21 cellular contexts compared by ENCODE assay signal in the genomic region with DNA sequence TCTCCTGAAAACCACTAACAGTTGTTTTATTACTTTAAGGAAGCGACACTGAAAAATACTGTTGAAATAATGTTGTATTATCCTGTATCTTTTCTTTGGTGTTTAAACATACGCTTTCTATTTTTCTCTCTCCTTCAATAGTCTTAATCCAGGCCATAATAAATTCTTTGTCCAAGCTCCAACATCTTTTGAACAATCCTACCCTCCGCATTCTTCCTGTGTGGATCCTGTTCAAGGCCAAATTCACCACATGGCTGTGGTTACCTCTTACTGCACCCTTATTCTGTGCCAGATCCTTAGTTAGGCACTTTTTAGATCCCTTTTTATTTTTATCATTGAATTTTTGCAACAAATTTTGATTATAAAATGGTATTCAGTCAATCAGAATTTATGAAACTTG.
DNase-seq lines count a peak whose midpoint lies in the region; FAIRE-seq and TF ChIP-seq lines count a peak whose summit lies in the region.
"Had no signal": no experiment of that assay in that cellular context is flagged by ENCODE, and none has a peak within 500 bp of the region (broad histone marks: within the 10 kb centered on the region; RNA-seq: fewer than 3 reads in every experiment).

No MANE protein-coding gene starts in this region.

- H3K9me3 Mint-ChIP-seq in astrocyte (ENCODE audit: unreplicated experiment) (no peaks in the 10 kb centered on the region), chondrocyte (ENCODE audit: low read depth) (no peaks in the 10 kb centered on the region)
- H3K9me3 Mint-ChIP-seq: CD4-positive, alpha-beta T cell; CD8-positive, alpha-beta T cell had no signal

- no peaks in the 10 kb centered on the region for H3K4me1 ChIP-seq in HAP-1
- H3K4me1 ChIP-seq in astrocyte (ENCODE audit: insufficient read depth, low read length): no peaks in the 10 kb centered on the region
- H3K4me1 ChIP-seq: A549, Caco-2 had no signal

- H3K36me3 Mint-ChIP-seq in astrocyte (ENCODE audit: low read depth, unreplicated experiment): no peaks in the 10 kb centered on the region
- H3K36me3 Mint-ChIP-seq in chondrocyte (ENCODE audit: low read depth): no peaks in the 10 kb centered on the region
- H3K36me3 Mint-ChIP-seq: CD8-positive, alpha-beta T cell had no signal

- no peak for FAIRE-seq in astrocyte (lab: Jason Lieb, UNC)
- FAIRE-seq: A549, D721Med, G401.6, GM12891, GM19239 had no signal

- no peaks in the 10 kb centered on the region for H4K20me1 ChIP-seq in astrocyte (ENCODE audit: insufficient read depth, low read length)
- H4K20me1 ChIP-seq: BLaER1 treated with 17β-estradiol and CSF1 and Interleukin-3, amounts not matched to agents 10 nM and 100 nM had no signal

- in situ Hi-C loops in HAP-1 (cut with MboI; ENCODE audit: low sequenced_read_pairs): no loop called here

- H3K36me3 ChIP-seq in HAP-1 (replicated peaks) (no peaks in the 10 kb centered on the region), astrocyte (ENCODE audit: insufficient read depth, low read length) (no peaks in the 10 kb centered on the region)
- H3K36me3 ChIP-seq: BLaER1 treated with 17β-estradiol and CSF1 and Interleukin-3, amounts not matched to agents 10 nM and 100 nM had no signal

- H3K79me2 ChIP-seq in astrocyte (ENCODE audit: insufficient read depth, low read length): no peaks in the 10 kb centered on the region

- no peak overlapping the region for H3K4me2 ChIP-seq in astrocyte (ENCODE audit: low read length)
- H3K4me2 ChIP-seq: A549; BLaER1 treated with 17β-estradiol and CSF1 and Interleukin-3, amounts not matched to agents 10 nM and 100 nM had no signal

- H3K4me3 Mint-ChIP-seq in astrocyte (ENCODE audit: unreplicated experiment): no peak overlapping the region
- no peak overlapping the region for H3K4me3 Mint-ChIP-seq in chondrocyte (ENCODE audit: unreplicated experiment)
- H3K4me3 Mint-ChIP-seq: B cell; CD4-positive, alpha-beta T cell; CD8-positive, alpha-beta T cell had no signal

- H3K27ac ChIP-seq in astrocyte (ENCODE audit: low read depth, low read length) (no peak overlapping the region), caudate nucleus (ENCODE audit: low read depth, low read length) (no peak overlapping the region)
- H3K27ac ChIP-seq: 22Rv1; A549; BLaER1 treated with 17β-estradiol and CSF1 and Interleukin-3, amounts not matched to agents 10 nM and 100 nM; C4-2B had no signal

- no peak overlapping the region for H3K9ac ChIP-seq in astrocyte (ENCODE audit: low read length)
- H3K9ac ChIP-seq: BLaER1 treated with 17β-estradiol and CSF1 and Interleukin-3, amounts not matched to agents 10 nM and 100 nM had no signal

- DNase-seq in HAP-1 (ENCODE audit: low spot score in 2 of 2) (peak; percentile 13 to 51), astrocyte (ENCODE audit: low read depth) (peak; percentile 40), astrocyte of the hippocampus (ENCODE audit: low read depth, low spot score) (peak; percentile 54), caudate nucleus (lab: John Stamatoyannopoulos, UW) (no peak), chondrocyte (ENCODE audit: low spot score) (no peak)
- DNase-seq: AML-193; Caco-2; Calu3; CD4-positive, alpha-beta T cell; CD8-positive, alpha-beta T cell; DMS79 treated with DMSO at 0.1 percent for 48 hours; GF-D8 had no signal

- H3K9me3 ChIP-seq in HAP-1: no peaks in the 10 kb centered on the region
- no peaks in the 10 kb centered on the region for H3K9me3 ChIP-seq in astrocyte (ENCODE audit: insufficient read depth, low read depth, low read length)
- H3K9me3 ChIP-seq: A549, Caco-2 had no signal

- H3K27me3 Mint-ChIP-seq in astrocyte (ENCODE audit: low read depth, unreplicated experiment): no peaks in the 10 kb centered on the region
- H3K27me3 Mint-ChIP-seq in chondrocyte (ENCODE audit: low read depth): no peaks in the 10 kb centered on the region
- H3K27me3 Mint-ChIP-seq: B cell; CD4-positive, alpha-beta T cell had no signal

- TF ChIP-seq CTCF in astrocyte (IDR thresholded peaks at IDR 0.05; ENCODE audit: insufficient read depth, low read depth, low read length): no peak
- TF ChIP-seq CTCF in chondrocyte (IDR thresholded peaks at IDR 0.05): no peak

- H3K27ac Mint-ChIP-seq in astrocyte (ENCODE audit: unreplicated experiment) (no peak overlapping the region), chondrocyte (ENCODE audit: unreplicated experiment) (no peak overlapping the region)
- H3K27ac Mint-ChIP-seq: B cell; CD4-positive, alpha-beta T cell; CD8-positive, alpha-beta T cell had no signal

- H3K4me1 Mint-ChIP-seq in astrocyte (ENCODE audit: low read depth, unreplicated experiment): peaks cover 3% of the 10 kb centered on the region
- H3K4me1 Mint-ChIP-seq in chondrocyte (ENCODE audit: low read depth): no peaks in the 10 kb centered on the region
- H3K4me1 Mint-ChIP-seq: B cell had no signal

- H3K27me3 ChIP-seq in HAP-1 (ENCODE audit: low read depth): no peaks in the 10 kb centered on the region
- no peaks in the 10 kb centered on the region for H3K27me3 ChIP-seq in astrocyte (ENCODE audit: insufficient read depth, low read length)
- H3K27me3 ChIP-seq: BLaER1 treated with 17β-estradiol and CSF1 and Interleukin-3, amounts not matched to agents 10 nM and 100 nM had no signal

- H2AFZ ChIP-seq in astrocyte (ENCODE audit: low read depth, low read length): no peak overlapping the region

- H3K4me3 ChIP-seq in HAP-1: no peak overlapping the region
- H3K4me3 ChIP-seq in astrocyte (ENCODE audit: insufficient read depth, low read depth, low read length): no peak overlapping the region
- H3K4me3 ChIP-seq: A549; BLaER1 treated with 17β-estradiol and CSF1 and Interleukin-3, amounts not matched to agents 10 nM and 100 nM had no signal

Comparison
In these comparisons a context has a peak if more than half of its experiments do, and no peak if none do; other contexts are left out.
1. DNase-seq: peak in HAP-1 (2 of 2), astrocyte (single experiment) and astrocyte of the hippocampus (single experiment); none in caudate nucleus (0 of 61) and chondrocyte (single experiment).